Comparison of ENCODE assay signal across 7 cellular contexts in genomic region chrX:107672955-107673378, GRCh38. TPM values are rescaled to one million over a fixed set of nuclear protein-coding genes. Genes with fewer than 3 reads are reported as not detected.
DNase-seq lines count a peak whose midpoint lies in the region; ATAC-seq and TF ChIP-seq lines count a peak whose summit lies in the region.

No MANE protein-coding gene starts in this region.

- H3K27me3 Mint-ChIP-seq in activated T-cell treated with anti-CD3 and anti-CD28 coated beads, Interleukin-2, amount 50 U/mL, for 72 hours (ENCODE audit: low read depth): peaks cover 15% of the 10 kb centered on the region
- H3K27me3 Mint-ChIP-seq in neural progenitor cell (ENCODE audit: insufficient read depth, low read depth): peaks cover 13% of the 10 kb centered on the region

- peak overlapping the region; percentile 76 for H3K27ac Mint-ChIP-seq in activated T-cell treated with anti-CD3 and anti-CD28 coated beads, Interleukin-2, amount 50 U/mL, for 72 hours
- no peak overlapping the region for H3K27ac Mint-ChIP-seq in neural progenitor cell

- H3K36me3 ChIP-seq in OCI-LY3 (replicated peaks; ENCODE audit: low read depth, low read length) (no peaks in the 10 kb centered on the region), neural progenitor cell (no peaks in the 10 kb centered on the region), thymus (ENCODE audit: control insufficient read depth, insufficient read depth) (no peaks in the 10 kb centered on the region)

- no peak overlapping the region for H3K27ac ChIP-seq in OCI-LY3 (ENCODE audit: low read length)
- H3K27ac ChIP-seq in neural progenitor cell: no peak overlapping the region
- peak overlapping the region; percentile 98 for H3K27ac ChIP-seq in thymus (ENCODE audit: low read depth)

- H3K9me3 Mint-ChIP-seq in activated T-cell treated with anti-CD3 and anti-CD28 coated beads, Interleukin-2, amount 50 U/mL, for 72 hours: no peaks in the 10 kb centered on the region
- no peaks in the 10 kb centered on the region for H3K9me3 Mint-ChIP-seq in neural progenitor cell

- peaks cover 3 to 4% of the 10 kb centered on the region in 2 donors for H3K36me3 Mint-ChIP-seq in activated T-cell treated with anti-CD3 and anti-CD28 coated beads, Interleukin-2, amount 50 U/mL, for 72 hours (ENCODE audit: insufficient read depth in 2 of 2)
- no peaks in the 10 kb centered on the region for H3K36me3 Mint-ChIP-seq in neural progenitor cell

- H3K79me2 ChIP-seq in OCI-LY3 (ENCODE audit: low read length): no peaks in the 10 kb centered on the region
- no peaks in the 10 kb centered on the region for H3K79me2 ChIP-seq in neural progenitor cell (ENCODE audit: low read depth)

- peak; percentile 28 for ATAC-seq in GM18498 (IDR thresholded peaks at IDR 0.05; ENCODE audit: unreplicated experiment)
- ATAC-seq in HG03460 (IDR thresholded peaks at IDR 0.05; ENCODE audit: unreplicated experiment): peak; percentile 23
- peak; percentile 47 to 53 for ATAC-seq in activated T-cell treated with anti-CD3 and anti-CD28 coated beads, Interleukin-2, amount 50 U/mL, for 72 hours (replicated peaks in 1 of 2)

- peaks cover 46% of the 10 kb centered on the region for H3K4me1 Mint-ChIP-seq in activated T-cell treated with anti-CD3 and anti-CD28 coated beads, Interleukin-2, amount 50 U/mL, for 72 hours (ENCODE audit: low read depth)
- peaks cover 49% of the 10 kb centered on the region for H3K4me1 Mint-ChIP-seq in neural progenitor cell

- H3K9ac ChIP-seq in OCI-LY3 (ENCODE audit: low read length) (no peak overlapping the region), neural progenitor cell (no peak overlapping the region)

- H3K4me1 ChIP-seq in OCI-LY3 (ENCODE audit: low read length): peaks cover 22% of the 10 kb centered on the region
- H3K4me1 ChIP-seq in neural progenitor cell: no peaks in the 10 kb centered on the region
- H3K4me1 ChIP-seq in thymus (ENCODE audit: control insufficient read depth, insufficient read depth, low read length): peaks cover 16% of the 10 kb centered on the region

- peaks cover 14% of the 10 kb centered on the region for H3F3A ChIP-seq in neural progenitor cell (ENCODE audit: low read depth)

- H4K20me1 ChIP-seq in OCI-LY3 (ENCODE audit: insufficient read depth, low read length) (no peaks in the 10 kb centered on the region), neural progenitor cell (ENCODE audit: low read depth) (no peaks in the 10 kb centered on the region)

- WGBS in thymus: 10% methylated on average over 9 of the region's 9 CpGs

- H3K4me3 Mint-ChIP-seq in activated T-cell treated with anti-CD3 and anti-CD28 coated beads, Interleukin-2, amount 50 U/mL, for 72 hours: peak overlapping the region; percentile 74 to 81
- no peak overlapping the region for H3K4me3 Mint-ChIP-seq in neural progenitor cell

- TF ChIP-seq CTCF in OCI-LY3 (IDR thresholded peaks at IDR 0.05; ENCODE audit: low read depth, low read length): peak; percentile 60
- peak; percentile 73 for TF ChIP-seq CTCF in neural progenitor cell (IDR thresholded peaks at IDR 0.05)

- H3K27me3 ChIP-seq in OCI-LY3 (ENCODE audit: low read depth, low read length) (peaks cover 13% of the 10 kb centered on the region; the same call in 1 of the 2 replicates), neural progenitor cell (no peaks in the 10 kb centered on the region), thymus (ENCODE audit: control insufficient read depth, insufficient read depth) (no peaks in the 10 kb centered on the region)

- H3K9me3 ChIP-seq in OCI-LY3 (ENCODE audit: insufficient read depth, low read length) (no peaks in the 10 kb centered on the region), neural progenitor cell (ENCODE audit: low read depth) (no peaks in the 10 kb centered on the region), thymus (ENCODE audit: control insufficient read depth) (no peaks in the 10 kb centered on the region)

- H2AFZ ChIP-seq in OCI-LY3 (ENCODE audit: low read depth, low read length) (peak overlapping the region; percentile 54; the same call in 1 of the 2 replicates), neural progenitor cell (replicated peaks) (peak overlapping the region; percentile 38)

- peak; percentile 76 to 83 for DNase-seq in activated T-cell treated with anti-CD3 and anti-CD28 coated beads, Interleukin-2, amount 50 U/mL, for 72 hours
- DNase-seq in fibroblast of gingiva (ENCODE audit: low read depth) (peak; percentile 90), neural progenitor cell (ENCODE audit: low spot score) (peak; percentile 81)

- H3K4me3 ChIP-seq in OCI-LY3 (ENCODE audit: low read length) (peak overlapping the region; percentile 73), neural progenitor cell (no peak overlapping the region), thymus (ENCODE audit: low read length) (peak overlapping the region; percentile 53)

- H3K4me2 ChIP-seq in OCI-LY3 (ENCODE audit: low read length) (peak overlapping the region; percentile 71), neural progenitor cell (no peak overlapping the region)

RNA-seq across cellular contexts. Expression of gene PRPS1, which starts 44.7 kb away (rescaled TPM):
- total RNA-seq in activated T-cell treated with anti-CD3 and anti-CD28 coated beads, Interleukin-2, amount 50 U/mL, for 72 hours: 10 to 100 TPM; 85.2 to 88.2 TPM
- total RNA-seq in neural progenitor cell (ENCODE audit: low replicate concordance): 177 and 264 TPM in 2 replicates
- 26.4 TPM for polyA plus RNA-seq in thymus
